In genomic region chr19:38899447-38900219, GRCh38 we compare ENCODE assay signal across 1 cellular context.
TF ChIP-seq lines count a peak whose summit lies in the region.

NFKBIB (plus strand) TSS chr19:38899969; CDS start chr19:38900033, 64 bp downstream.
SIRT2 (minus strand) TSS chr19:38899618; CDS start chr19:38899521, 97 bp downstream.

TF ChIP-seq in A549, 52 proteins besides CTCF, POLR2A, EP300 and RAD21 (continued from another document):
- peak; percentile 39 for TF ChIP-seq REST (IDR thresholded peaks at IDR 0.05)
- TF ChIP-seq KDM1A (IDR thresholded peaks at IDR 0.05; ENCODE audit: low read depth): no peak
- no peak for TF ChIP-seq FOSL2 (IDR thresholded peaks at IDR 0.05)
- TF ChIP-seq FOSL2 (CRISPR knock-in tag; IDR thresholded peaks at IDR 0.05): 0 out of 2 replicates have a peak, but pooled peaks have one; percentile 25
- TF ChIP-seq MYC (IDR thresholded peaks at IDR 0.05; ENCODE audit: borderline replicate concordance, low read length): peak; percentile 20
- no peak for TF ChIP-seq ZFP36 (IDR thresholded peaks at IDR 0.05; ENCODE audit: borderline replicate concordance, partially characterized antibody)
- no peak for TF ChIP-seq ZSCAN20 (CRISPR knock-in tag; IDR thresholded peaks at IDR 0.05)
- TF ChIP-seq CHD2 (IDR thresholded peaks at IDR 0.05; ENCODE audit: low read length, partially characterized antibody): peak; percentile 31
- peak; percentile 86 for TF ChIP-seq USF2 (IDR thresholded peaks at IDR 0.05)
- peak; percentile 96 for TF ChIP-seq MAFK (IDR thresholded peaks at IDR 0.05; ENCODE audit: partially characterized antibody)
- peak; percentile 26; the same call in 1 of the 2 replicates for TF ChIP-seq HMGXB4 (CRISPR knock-in tag; IDR thresholded peaks at IDR 0.05; ENCODE audit: borderline replicate concordance)
- no peak for TF ChIP-seq SREBF2 (IDR thresholded peaks at IDR 0.05)
- TF ChIP-seq HOXB5 (CRISPR knock-in tag; IDR thresholded peaks at IDR 0.05): peak; percentile 90
- peak; percentile 71 for TF ChIP-seq MAX (IDR thresholded peaks at IDR 0.05)
- no peak for TF ChIP-seq HOXB13 (CRISPR knock-in tag; IDR thresholded peaks at IDR 0.05; ENCODE audit: low read depth)
- TF ChIP-seq EHF (CRISPR knock-in tag; IDR thresholded peaks at IDR 0.05): no peak; the same call in 1 of the 2 replicates
- peak; percentile 96 for TF ChIP-seq PHF8 (IDR thresholded peaks at IDR 0.05; ENCODE audit: borderline replicate concordance, low read depth)
- peak; percentile 56; the same call in 1 of the 2 replicates for TF ChIP-seq PBX3 (IDR thresholded peaks at IDR 0.05)
- no peak for TF ChIP-seq RNF2 (IDR thresholded peaks at IDR 0.05; ENCODE audit: borderline replicate concordance, low read depth)
- peak; percentile 84 for TF ChIP-seq RFX5 (IDR thresholded peaks at IDR 0.05)
- TF ChIP-seq JUN (IDR thresholded peaks at IDR 0.05): peak; percentile 80 to 93; a peak in 4 of 5 replicates
- TF ChIP-seq NFE2L2 (conservative IDR thresholded peaks at IDR 0.05; ENCODE audit: low read length): no peak
- no peak for TF ChIP-seq FOSB (CRISPR knock-in tag; IDR thresholded peaks at IDR 0.05)
- TF ChIP-seq ZNF302 (CRISPR knock-in tag; IDR thresholded peaks at IDR 0.05): no peak
- TF ChIP-seq HDAC2 (IDR thresholded peaks at IDR 0.05): no peak
- no peak for TF ChIP-seq RARB (CRISPR knock-in tag; IDR thresholded peaks at IDR 0.05)
- no peak; the same call in 1 of the 2 replicates for TF ChIP-seq CHD4 (IDR thresholded peaks at IDR 0.05; ENCODE audit: borderline replicate concordance)
- no peak for TF ChIP-seq ZC3H11A (IDR thresholded peaks at IDR 0.05)
- TF ChIP-seq CBX8 (IDR thresholded peaks at IDR 0.05): no peak
- no peak for TF ChIP-seq SMC3 (IDR thresholded peaks at IDR 0.05)
- no peak for TF ChIP-seq HEYL (CRISPR knock-in tag; IDR thresholded peaks at IDR 0.05)
- no peak for TF ChIP-seq NPAS2 (CRISPR knock-in tag; IDR thresholded peaks at IDR 0.05; ENCODE audit: borderline replicate concordance)
- peak; percentile 77 for TF ChIP-seq E2F6 (IDR thresholded peaks at IDR 0.05; ENCODE audit: borderline replicate concordance, low read depth)
- peak; percentile 22; the same call in 1 of the 2 replicates for TF ChIP-seq GATA3 (IDR thresholded peaks at IDR 0.05; ENCODE audit: borderline replicate concordance)
- TF ChIP-seq ELK1 (IDR thresholded peaks at IDR 0.05; ENCODE audit: low read depth, low read length): no peak
- no peak for TF ChIP-seq CBX2 (IDR thresholded peaks at IDR 0.05; ENCODE audit: borderline replicate concordance, low read depth)
- TF ChIP-seq HES2 (IDR thresholded peaks at IDR 0.05): no peak
- no peak for TF ChIP-seq ESRRA (IDR thresholded peaks at IDR 0.05; ENCODE audit: borderline replicate concordance, low read length)
- TF ChIP-seq RCOR1 (IDR thresholded peaks at IDR 0.05; ENCODE audit: low read depth, low read length): no peak
- 0 out of 2 replicates have a peak, but pooled peaks have one; percentile 61 for TF ChIP-seq ATOH8 (CRISPR knock-in tag; IDR thresholded peaks at IDR 0.05; ENCODE audit: low read depth)
